1 cellular context compared by ENCODE assay signal in genomic region chr11:503179-503981, GRCh38.
TF ChIP-seq lines count a peak whose summit lies in the region.

No MANE protein-coding gene starts in this region.

TF ChIP-seq in endothelial cell of umbilical vein, 7 proteins besides CTCF, POLR2A, EP300 and RAD21:
- no peak for TF ChIP-seq EZH2 (IDR thresholded peaks at IDR 0.05; ENCODE audit: borderline replicate concordance, low read depth, low read length, severe bottlenecking)
- no peak for TF ChIP-seq MYC (IDR thresholded peaks at IDR 0.05; ENCODE audit: low read depth, low read length)
- no peak for TF ChIP-seq GATA2 (IDR thresholded peaks at IDR 0.05; ENCODE audit: insufficient read depth, insufficient read length, low read depth, low read length)
- no peak for TF ChIP-seq JUN (IDR thresholded peaks at IDR 0.05; ENCODE audit: borderline replicate concordance, insufficient read depth, insufficient read length, low read depth)
- no peak for TF ChIP-seq FOS (IDR thresholded peaks at IDR 0.05; ENCODE audit: borderline replicate concordance, insufficient read depth, low read length)
- no peak for TF ChIP-seq POLR2AphosphoS5 (IDR thresholded peaks at IDR 0.05; ENCODE audit: insufficient read depth, low read depth, low read length)
- TF ChIP-seq MAX (IDR thresholded peaks at IDR 0.05; ENCODE audit: insufficient read depth, insufficient read length): no peak
